ENCODE assay signal across 1 cellular context in the genomic region with DNA sequence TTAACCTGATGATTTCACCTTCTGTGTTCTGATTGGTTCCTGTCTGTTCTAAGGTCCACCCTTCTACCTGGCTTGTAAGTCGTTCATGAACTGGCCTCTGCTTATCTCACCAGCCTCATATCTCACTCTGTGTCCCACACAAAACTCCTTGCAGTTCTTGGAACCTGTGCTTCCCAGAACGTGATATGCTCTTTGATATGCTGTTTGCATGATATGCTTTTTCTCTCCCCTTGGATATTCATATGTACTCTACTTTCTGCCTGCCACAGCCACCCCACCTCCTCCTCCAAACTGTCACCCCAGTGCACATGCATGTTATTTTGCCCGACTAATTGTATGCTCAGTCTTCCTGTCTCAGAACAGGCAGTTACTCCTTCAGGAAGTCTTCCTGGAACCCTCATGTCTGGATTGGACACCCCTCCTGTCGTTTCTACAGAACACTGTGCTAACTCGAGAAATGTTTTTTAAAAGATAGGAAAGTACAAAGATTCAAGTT.
TF ChIP-seq lines count a peak whose summit lies in the region.

No MANE protein-coding gene starts in this region.

TF ChIP-seq in H1, 55 proteins besides CTCF, POLR2A, EP300 and RAD21:
- TF ChIP-seq NRF1 (IDR thresholded peaks at IDR 0.05; ENCODE audit: low read depth, low read length) (no peak), BRCA1 (IDR thresholded peaks at IDR 0.05; ENCODE audit: low read depth, low read length) (no peak), FOSL1 (IDR thresholded peaks at IDR 0.05; ENCODE audit: insufficient read depth, low read depth, low read length) (no peak), HDAC6 (IDR thresholded peaks at IDR 0.05; ENCODE audit: low read depth, low read length) (no peak), SIN3A (conservative IDR thresholded peaks at IDR 0.05 in 1 of 2, IDR thresholded peaks at IDR 0.05 in 1 of 2; ENCODE audit: low read depth in 1 of 2, low read length in 2 of 2) (no peak), NANOG (IDR thresholded peaks at IDR 0.05; ENCODE audit: insufficient read depth, low read depth, low read length, poor library complexity, severe bottlenecking) (no peak), TBP (IDR thresholded peaks at IDR 0.05; ENCODE audit: low read depth, low read length) (no peak), CBX5 (IDR thresholded peaks at IDR 0.05; ENCODE audit: low read depth, low read length) (no peak), RXRA (IDR thresholded peaks at IDR 0.05; ENCODE audit: insufficient read depth, low read depth, low read length) (no peak), BCL11A (IDR thresholded peaks at IDR 0.05; ENCODE audit: low read depth in 2 of 2, low read length in 2 of 2) (no peak), SP1 (IDR thresholded peaks at IDR 0.05; ENCODE audit: low read depth, low read length) (no peak), KDM4A (IDR thresholded peaks at IDR 0.05; ENCODE audit: low read depth, low read length, severe bottlenecking) (no peak), EGR1 (IDR thresholded peaks at IDR 0.05; ENCODE audit: borderline replicate concordance, low read depth, low read length) (no peak), SIRT6 (IDR thresholded peaks at IDR 0.05; ENCODE audit: low read length) (no peak), CREB1 (IDR thresholded peaks at IDR 0.05) (no peak), CHD7 (IDR thresholded peaks at IDR 0.05; ENCODE audit: insufficient replicate concordance, low read length) (no peak), SUZ12 (IDR thresholded peaks at IDR 0.05; ENCODE audit: low read length) (no peak), SIX5 (IDR thresholded peaks at IDR 0.05; ENCODE audit: low read depth, low read length) (no peak), SAP30 (IDR thresholded peaks at IDR 0.05; ENCODE audit: insufficient read depth, insufficient replicate concordance, low read length) (no peak)
TF ChIP-seq in H1: peak in this region for 0.
